11 cellular contexts compared by ENCODE assay signal in the genomic region with DNA sequence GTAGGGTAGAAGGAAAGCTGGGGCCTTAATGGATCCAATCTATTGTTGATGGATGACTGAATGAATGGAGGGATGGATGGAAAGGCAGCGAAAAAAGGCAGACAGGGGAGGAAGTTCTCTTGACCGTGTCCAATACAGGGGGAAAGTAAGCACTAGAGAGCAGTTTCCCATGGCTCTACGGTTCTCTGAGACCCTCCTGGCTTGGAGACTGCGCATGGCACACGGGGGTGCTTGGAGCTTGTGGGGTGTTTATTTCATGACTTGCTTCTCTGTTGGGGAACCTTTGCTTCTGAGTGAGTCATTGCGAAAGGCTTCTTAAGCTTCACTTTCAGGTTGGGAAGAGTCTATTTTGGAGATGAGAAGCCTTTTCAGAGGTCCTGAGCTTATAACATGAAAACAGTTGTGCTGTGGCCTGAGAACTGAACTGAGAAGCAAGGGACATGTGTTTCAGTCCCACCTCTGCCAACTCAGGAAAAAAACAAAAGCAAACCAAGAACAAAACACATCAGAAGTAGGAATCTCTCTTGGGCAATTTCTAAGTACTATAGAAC. TPM values are rescaled to one million over a fixed set of nuclear protein-coding genes. Genes with fewer than 3 reads are reported as not detected.
A peak's percentile ranks its signal among the peaks of the same experiment; 100 is the strongest.
DNase-seq lines count a peak whose midpoint lies in the region; ATAC-seq and TF ChIP-seq lines count a peak whose summit lies in the region.
"Had no signal": no experiment of that assay in that cellular context is flagged by ENCODE, and none has a peak within 500 bp of the region (broad histone marks: within the 10 kb centered on the region; RNA-seq: fewer than 3 reads in every experiment).

No MANE protein-coding gene starts in this region.

- TF ChIP-seq CTCF in fibroblast of villous mesenchyme (IDR thresholded peaks at IDR 0.05; ENCODE audit: insufficient read depth, low read depth, low read length) (no peak), lower leg skin (IDR thresholded peaks at IDR 0.05) (no peak)

- peak; percentile 44 for ATAC-seq in GM21526 (IDR thresholded peaks at IDR 0.05; ENCODE audit: low FRiP score, unreplicated experiment)
- ATAC-seq in HG03520 (IDR thresholded peaks at IDR 0.05; ENCODE audit: unreplicated experiment), result peak; percentile 40

- peak; percentile 74 for DNase-seq in activated CD8-positive, alpha-beta memory T cell treated with anti-CD3 and anti-CD28 coated beads for 24 hours
- DNase-seq in activated CD8-positive, alpha-beta memory T cell treated with anti-CD3 and anti-CD28 coated beads, Interleukin-2, amount 50 U/mL, for 4 hours, result no peak
- DNase-seq in fibroblast of villous mesenchyme (ENCODE audit: low read depth) (peak; percentile 21), SKM-1 treated with dmso at 0.1 percent for 144 hours (lab: John Stamatoyannopoulos, UW; ENCODE audit: unreplicated experiment) (no peak), lower leg skin (ENCODE audit: low spot score in 2 of 2) (no peak), activated gamma-delta T cell treated with Interleukin-2 at 50 U/mL for 16 hours (no peak)
- DNase-seq: aorta had no signal

- TF ChIP-seq POLR2A in lower leg skin (IDR thresholded peaks at IDR 0.05), result no peak

- intact Hi-C loops in lower leg skin (cut with DNase I; ENCODE audit: low total_unique reads), result no loop called here

- H3K4me3 ChIP-seq in fibroblast of villous mesenchyme (ENCODE audit: low read depth, low read length) (no peak overlapping the region), lower leg skin (ENCODE audit: low read depth, poor library complexity, severe bottlenecking) (no peak overlapping the region)

- WGBS in lower leg skin, 2 donors, result 89 to 95% methylated on average over 6 of the region's 6 CpGs

RNA-seq across cellular contexts. Expression of a gene that starts 12.8 kb away (rescaled TPM):
- total RNA-seq in fibroblast of villous mesenchyme, result not detected in 2 replicates
- not detected for total RNA-seq in lower leg skin
- total RNA-seq: aorta, liver, NCI-H460 had no signal

RNA-seq across cellular contexts. Expression of a gene that starts 37.2 kb away (rescaled TPM):
- total RNA-seq in fibroblast of villous mesenchyme (not detected in 2 replicates), lower leg skin (not detected)
- total RNA-seq: aorta, liver, NCI-H460 had no signal

Comparison
In these comparisons a context has a peak if more than half of its experiments do, and no peak if none do; other contexts are left out.
1. DNase-seq: peak in activated CD8-positive, alpha-beta memory T cell treated with anti-CD3 and anti-CD28 coated beads for 24 hours (single experiment) and fibroblast of villous mesenchyme (single experiment); none in activated CD8-positive, alpha-beta memory T cell treated with anti-CD3 and anti-CD28 coated beads, Interleukin-2, amount 50 U/mL, for 4 hours (single experiment), SKM-1 treated with dmso at 0.1 percent for 144 hours (single experiment), lower leg skin (0 of 2) and activated gamma-delta T cell treated with Interleukin-2 at 50 U/mL for 16 hours (single experiment).